8 cellular contexts compared by ENCODE assay signal in genomic region chr3:20041197-20041780, GRCh38. TPM values are rescaled to one million over a fixed set of nuclear protein-coding genes. Genes with fewer than 3 reads are reported as not detected.
DNase-seq lines count a peak whose midpoint lies in the region; ATAC-seq and TF ChIP-seq lines count a peak whose summit lies in the region.

No MANE protein-coding gene starts in this region.

- H3K4me3 Mint-ChIP-seq in T-helper 1 cell treated with Interleukin-12 subunit alpha and Interleukin-12 subunit beta and Interleukin-4 antibody, amounts not matched to agents 30 μg/mL and 1 μg/mL, for 36 hours: peak overlapping the region; percentile 96

- peak overlapping the region; percentile 82 for H3K27ac ChIP-seq in angular gyrus (ENCODE audit: low read depth, low read length)
- peak overlapping the region; percentile 95 for H3K27ac ChIP-seq in right cardiac atrium (ENCODE audit: low read length)
- H3K27ac ChIP-seq in vagina: peak overlapping the region; percentile 95

- no peaks in the 10 kb centered on the region for H3K27me3 Mint-ChIP-seq in T-helper 1 cell treated with Interleukin-12 subunit alpha and Interleukin-12 subunit beta and Interleukin-4 antibody, amounts not matched to agents 30 μg/mL and 1 μg/mL, for 36 hours (ENCODE audit: low read depth)

- H3K4me1 Mint-ChIP-seq in T-helper 1 cell treated with Interleukin-12 subunit alpha and Interleukin-12 subunit beta and Interleukin-4 antibody, amounts not matched to agents 30 μg/mL and 1 μg/mL, for 36 hours (ENCODE audit: low read depth): peaks cover 50% of the 10 kb centered on the region

- no peaks in the 10 kb centered on the region for H3K9me3 ChIP-seq in right cardiac atrium (ENCODE audit: control insufficient read depth, low read length)
- no peaks in the 10 kb centered on the region for H3K9me3 ChIP-seq in vagina

- intact Hi-C loops in right cardiac atrium (cut with DNase I) (loop anchor here in 1 of 4 donors (5.0 kb wide), 1 partner anchor 94 kb away; the partner anchor contains the start of gene RAB5A), vagina (cut with DNase I) (loop anchor here (5.0 kb wide), 1 partner anchor 146 kb away; the partner anchor contains the start of gene SGO1)

- peak; percentile 45 for DNase-seq in GM04504 (ENCODE audit: low read depth)
- peak; percentile 69 for DNase-seq in H7
- peak; percentile 49 for DNase-seq in LoVo (ENCODE audit: low spot score)
- DNase-seq in right cardiac atrium: peak; percentile 92 to 97 (median 96)
- peak; percentile 95 for DNase-seq in putamen (ENCODE audit: low spot score)
- DNase-seq in vagina (ENCODE audit: extremely low spot score in 2 of 2): no peak

- H3K36me3 ChIP-seq in H7 (replicated peaks; ENCODE audit: control insufficient read depth, insufficient read depth, low read length): no peaks in the 10 kb centered on the region
- no peaks in the 10 kb centered on the region for H3K36me3 ChIP-seq in vagina

- peak overlapping the region; percentile 70 for H3K4me3 ChIP-seq in H7 (ENCODE audit: insufficient read depth, low read depth, low read length)
- peak overlapping the region; percentile 96 for H3K4me3 ChIP-seq in right cardiac atrium (ENCODE audit: low read length)
- peak overlapping the region; percentile 90 for H3K4me3 ChIP-seq in vagina

- under 1% methylated on average over 28 of the region's 28 CpGs for WGBS in right cardiac atrium

- TF ChIP-seq POLR2A in vagina (IDR thresholded peaks at IDR 0.05): no peak

- H3K9me3 Mint-ChIP-seq in T-helper 1 cell treated with Interleukin-12 subunit alpha and Interleukin-12 subunit beta and Interleukin-4 antibody, amounts not matched to agents 30 μg/mL and 1 μg/mL, for 36 hours: no peaks in the 10 kb centered on the region

- peak overlapping the region; percentile 92 for H3K27ac Mint-ChIP-seq in T-helper 1 cell treated with Interleukin-12 subunit alpha and Interleukin-12 subunit beta and Interleukin-4 antibody, amounts not matched to agents 30 μg/mL and 1 μg/mL, for 36 hours

- TF ChIP-seq CTCF in vagina (IDR thresholded peaks at IDR 0.05): no peak

- H3K36me3 Mint-ChIP-seq in T-helper 1 cell treated with Interleukin-12 subunit alpha and Interleukin-12 subunit beta and Interleukin-4 antibody, amounts not matched to agents 30 μg/mL and 1 μg/mL, for 36 hours (ENCODE audit: low read depth): peaks cover 8% of the 10 kb centered on the region

- peaks cover 7% of the 10 kb centered on the region for H3K4me1 ChIP-seq in right cardiac atrium (ENCODE audit: control insufficient read depth, insufficient read depth, low read length)
- peaks cover 51% of the 10 kb centered on the region for H3K4me1 ChIP-seq in vagina

- peak; percentile 89 to 90 for ATAC-seq in right cardiac atrium

- peaks cover 4% of the 10 kb centered on the region; the same call in 1 of the 2 replicates for H3K27me3 ChIP-seq in H7 (ENCODE audit: control insufficient read depth, insufficient read depth, low read length)
- H3K27me3 ChIP-seq in right cardiac atrium (ENCODE audit: control insufficient read depth, insufficient read depth): no peaks in the 10 kb centered on the region
- no peaks in the 10 kb centered on the region for H3K27me3 ChIP-seq in vagina

RNA-seq across cellular contexts. Expression of gene KAT2B, which starts 1.0 kb away (rescaled TPM):
- 0.31 and 0.78 TPM in 2 replicates for total RNA-seq in H7 (2014; rRNA removed; shearing (Covaris generic))
- total RNA-seq in right cardiac atrium: 10 to 100 TPM; 58.2 to 71.5 (median 71.1) TPM
- 20.9 TPM for polyA plus RNA-seq in right cardiac atrium
- 41.0 TPM for total RNA-seq in vagina

RNA-seq across cellular contexts. Expression of gene PP2D1, which starts 29.2 kb away (rescaled TPM):
- total RNA-seq in H7 (2014; rRNA removed; shearing (Covaris generic)): not detected in 2 replicates
- total RNA-seq in right cardiac atrium: not detected
- polyA plus RNA-seq in right cardiac atrium: not detected
- total RNA-seq in vagina: not detected

Comparison
In these comparisons a context has a peak if more than half of its experiments do, and no peak if none do; other contexts are left out.
1. DNase-seq: peak in GM04504 (single experiment), H7 (single experiment), LoVo (single experiment), right cardiac atrium (3 of 3) and putamen (single experiment); none in vagina (0 of 2).
2. RNA of gene KAT2B, which starts 1.0 kb away (total RNA-seq): 58.2 to 71.5 TPM in right cardiac atrium and 41.0 TPM in vagina (single experiment); 0.31 to 0.78 TPM in H7; every median in the first group is over 10 times any median in the second.
3. Peak in every context shown above with its lines, with median percentiles within 50 percentile points of each other: H3K4me3 ChIP-seq and H3K27ac ChIP-seq.